ENCODE assay signal across 11 cellular contexts in genomic region chr4:3384771-3385701, GRCh38. TPM values are rescaled to one million over a fixed set of nuclear protein-coding genes. Genes with fewer than 3 reads are reported as not detected.
DNase-seq lines count a peak whose midpoint lies in the region; ATAC-seq, FAIRE-seq and TF ChIP-seq lines count a peak whose summit lies in the region.
"Had no signal": no experiment of that assay in that cellular context is flagged by ENCODE, and none has a peak within 500 bp of the region (broad histone marks: within the 10 kb centered on the region; RNA-seq: fewer than 3 reads in every experiment).

No MANE protein-coding gene starts in this region.

- no peak overlapping the region for H3K4me3 ChIP-seq in HCT116 (replicated peaks in 1 of 2; ENCODE audit: low read depth in 1 of 2, low read length in 2 of 2)
- peak overlapping the region in 1 of 4 donors; percentile 26 for H3K4me3 ChIP-seq in adrenal gland
- H3K4me3 ChIP-seq in keratinocyte (ENCODE audit: control insufficient read depth in 2 of 3, extremely low read depth in 1 of 3, insufficient read depth in 2 of 3, low read depth in 1 of 3, low read length in 3 of 3) = peak overlapping the region; percentile 67 to 95 (median 88)
- peak overlapping the region in 1 of 4 donors; percentile 21 for H3K4me3 ChIP-seq in sigmoid colon

- H3K9me1 ChIP-seq in keratinocyte (ENCODE audit: control insufficient read depth, extremely low read depth, insufficient read depth, low read length) = no peaks in the 10 kb centered on the region

- WGBS in adrenal gland, 4 donors = 73 to 87% (median 79%) methylated on average over 25 to 35 of the region's 35 CpGs
- WGBS in sigmoid colon, 2 donors = 59 to 74% methylated on average over 35 of the region's 35 CpGs

- ATAC-seq in HCT116 = peak; percentile 22; the same call in 1 of the 2 replicates
- ATAC-seq in HG02981 (IDR thresholded peaks at IDR 0.05; ENCODE audit: unreplicated experiment) = no peak

- BruUV-seq in HCT116 (replicated peaks; lab: Mats Ljungman, UMichigan) = no TSS peak

- H3K4me2 ChIP-seq in HCT116 (ENCODE audit: low read length) = no peak overlapping the region
- peak overlapping the region; percentile 98 for H3K4me2 ChIP-seq in keratinocyte (ENCODE audit: control insufficient read depth, extremely low read depth, insufficient read depth, low read depth, low read length)

- no peaks in the 10 kb centered on the region for H3K79me2 ChIP-seq in HCT116 (ENCODE audit: insufficient read depth, low read length)
- H3K79me2 ChIP-seq in keratinocyte (ENCODE audit: control insufficient read depth, insufficient read depth, low read length) = peaks cover 22% of the 10 kb centered on the region

- intact Hi-C loops in HCT116 (cut with micrococcal nuclease) = no loop called here
- intact Hi-C loops in adrenal gland (cut with DNase I) = no loop called here
- intact Hi-C loops in sigmoid colon (cut with DNase I) = no loop called here

- peaks cover 0 to 7% of the 10 kb centered on the region in 2 experiments; a peak in 1 of 4 replicates for H3K4me1 ChIP-seq in HCT116 (ENCODE audit: control insufficient read depth in 1 of 2, insufficient read depth in 2 of 2, low read length in 2 of 2)
- H3K4me1 ChIP-seq in adrenal gland (replicated peaks in 1 of 2) = peaks cover 4 to 12% of the 10 kb centered on the region in 2 donors
- H3K4me1 ChIP-seq in keratinocyte (ENCODE audit: control insufficient read depth, extremely low read depth, insufficient read depth, low read length) = peaks cover 46% of the 10 kb centered on the region
- peaks cover 0 to 33% (median 28%) of the 10 kb centered on the region in 4 donors for H3K4me1 ChIP-seq in sigmoid colon

- H4K20me1 ChIP-seq in HCT116 (ENCODE audit: insufficient read depth) (no peaks in the 10 kb centered on the region), keratinocyte (ENCODE audit: control insufficient read depth, extremely low read depth, insufficient read depth, low read length) (no peaks in the 10 kb centered on the region)

- no peaks in the 10 kb centered on the region for H3K36me3 ChIP-seq in HCT116 (ENCODE audit: control insufficient read depth in 1 of 2, insufficient read depth in 2 of 2, low read length in 2 of 2)
- H3K36me3 ChIP-seq in adrenal gland (replicated peaks in 1 of 2) = no peaks in the 10 kb centered on the region
- H3K36me3 ChIP-seq in keratinocyte (ENCODE audit: control insufficient read depth in 2 of 2, extremely low read depth in 1 of 2, insufficient read depth in 2 of 2, low read length in 2 of 2) = peaks cover 0 to 4% of the 10 kb centered on the region in 2 experiments
- no peaks in the 10 kb centered on the region for H3K36me3 ChIP-seq in sigmoid colon

- H2AFZ ChIP-seq in HCT116 (ENCODE audit: low read depth, low read length, poor library complexity, severe bottlenecking) (no peak overlapping the region), keratinocyte (ENCODE audit: control insufficient read depth, low read length) (peak overlapping the region; percentile 48)

- no peak for TF ChIP-seq RAD21 in HCT116 (IDR thresholded peaks at IDR 0.05; ENCODE audit: low read depth)

- DNase-seq in HCT116 (ENCODE audit: low read depth, low spot score) (no peak), adrenal gland (peak in 5 of 7 donors; percentile 58 to 67 (median 62)), keratinocyte (ENCODE audit: low read depth, low spot score) (peak; percentile 72), sigmoid colon (peak; percentile 75), cerebellar nuclear complex (lab: John Stamatoyannopoulos, UW) (no peak), NCI-H1694 treated with DMSO at 0.1 percent for 48 hours (lab: John Stamatoyannopoulos, UW) (no peak), NCI-H1105 (lab: John Stamatoyannopoulos, UW) (no peak)
- DNase-seq: NCI-H345; stimulated activated CD4-positive, alpha-beta T cell treated with anti-CD3 and anti-CD28 coated beads, Interleukin-2, amount 100 ng/mL, for 48 hours had no signal

- H3K27me3 ChIP-seq in HCT116 (ENCODE audit: insufficient read depth, low read length) (no peaks in the 10 kb centered on the region), adrenal gland (no peaks in the 10 kb centered on the region), keratinocyte (ENCODE audit: control insufficient read depth, extremely low read depth, insufficient read depth, low read length) (no peaks in the 10 kb centered on the region), sigmoid colon (no peaks in the 10 kb centered on the region)

- no peaks in the 10 kb centered on the region for H3K9me2 ChIP-seq in HCT116 (ENCODE audit: insufficient read depth)

- TF ChIP-seq EP300 in sigmoid colon (IDR thresholded peaks at IDR 0.05) = no peak

- peaks cover 2 to 8% of the 10 kb centered on the region in 2 experiments; a peak in 2 of 4 replicates for H3K9me3 ChIP-seq in HCT116 (ENCODE audit: control insufficient read depth in 1 of 2, insufficient read depth in 1 of 2, low read depth in 1 of 2, low read length in 2 of 2)
- H3K9me3 ChIP-seq in adrenal gland (replicated peaks in 1 of 3) = no peaks in the 10 kb centered on the region
- H3K9me3 ChIP-seq in keratinocyte (ENCODE audit: control insufficient read depth, low read depth, low read length) = no peaks in the 10 kb centered on the region
- peaks cover 0 to 3% (median 0%) of the 10 kb centered on the region in 4 donors for H3K9me3 ChIP-seq in sigmoid colon

- RAD21 ChIA-PET in HCT116 (lab: Charles Lee; ENCODE audit: low non-redundant PET in 1 of 2, low total read pairs in 2 of 2, uncharacterized antibody in 2 of 2, unreplicated experiment in 2 of 2) = no interaction called here

- CTCF ChIA-PET in HCT116 (lab: Charles Lee) = no interaction called here

- POLR2A ChIA-PET in HCT116 (lab: Charles Lee) = no interaction called here

- dilution Hi-C loops in keratinocyte (cut with MboI; ENCODE audit: extremely low pct_ligation_motif_present, low sequenced_read_pairs) = no loop called here

- TF ChIP-seq CTCF in HCT116 (IDR thresholded peaks at IDR 0.05 in 2 of 3, conservative IDR thresholded peaks at IDR 0.05 in 1 of 3; ENCODE audit: borderline replicate concordance in 1 of 3, insufficient read depth in 1 of 3, low read depth in 2 of 3, low read length in 2 of 3) = no peak
- no peak for TF ChIP-seq CTCF in adrenal gland (IDR thresholded peaks at IDR 0.05)
- TF ChIP-seq CTCF in keratinocyte (optimal IDR thresholded peaks at IDR 0.05 in 1 of 3, IDR thresholded peaks at IDR 0.05 in 1 of 3, conservative IDR thresholded peaks at IDR 0.05 in 1 of 3; ENCODE audit: extremely low read depth in 1 of 3, insufficient read depth in 2 of 3, low read length in 3 of 3) = no peak
- TF ChIP-seq CTCF in sigmoid colon (IDR thresholded peaks at IDR 0.05) = no peak

- TF ChIP-seq POLR2A in HCT116 (IDR thresholded peaks at IDR 0.05; ENCODE audit: borderline replicate concordance, extremely low read depth, insufficient read depth, insufficient read length) (no peak), adrenal gland (IDR thresholded peaks at IDR 0.05) (peak in 1 of 2 donors; percentile 15), sigmoid colon (IDR thresholded peaks at IDR 0.05) (no peak)

- no peak overlapping the region for H3K9ac ChIP-seq in HCT116 (ENCODE audit: low read length)
- peak overlapping the region; percentile 89 for H3K9ac ChIP-seq in keratinocyte (ENCODE audit: control insufficient read depth, extremely low read depth, insufficient read depth, low read length)

- H3K27ac ChIP-seq in HCT116 (ENCODE audit: low read depth, low read length) (no peak overlapping the region), adrenal gland (peak overlapping the region in 4 of 5 donors; percentile 50 to 89 (median 74)), keratinocyte (ENCODE audit: control insufficient read depth, insufficient read depth, low read length) (peak overlapping the region; percentile 95), sigmoid colon (peak overlapping the region; percentile 32 to 76 (median 46))

- peak; percentile 81 for FAIRE-seq in keratinocyte (lab: Jason Lieb, UNC)

TF ChIP-seq in HCT116, 20 proteins besides CTCF, POLR2A, EP300 and RAD21:
- no peak for TF ChIP-seq POLR2AphosphoS5 (IDR thresholded peaks at IDR 0.05; ENCODE audit: low read depth, low read length)
- no peak for TF ChIP-seq SIN3A (IDR thresholded peaks at IDR 0.05; ENCODE audit: low read depth)
- no peak for TF ChIP-seq ZFX (IDR thresholded peaks at IDR 0.05)
- TF ChIP-seq, protein P1, sequence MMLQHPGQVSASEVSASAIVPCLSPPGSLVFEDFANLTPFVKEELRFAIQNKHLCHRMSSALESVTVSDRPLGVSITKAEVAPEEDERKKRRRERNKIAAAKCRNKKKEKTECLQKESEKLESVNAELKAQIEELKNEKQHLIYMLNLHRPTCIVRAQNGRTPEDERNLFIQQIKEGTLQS (IDR thresholded peaks at IDR 0.05) = no peak
- no peak for TF ChIP-seq JUND (IDR thresholded peaks at IDR 0.05)
- no peak for TF ChIP-seq EZH2phosphoT487 (IDR thresholded peaks at IDR 0.05; ENCODE audit: borderline replicate concordance)
- TF ChIP-seq YY1 (IDR thresholded peaks at IDR 0.05; ENCODE audit: extremely low read depth, insufficient replicate concordance, low read depth, low read length) = no peak
- no peak for TF ChIP-seq ZNF274 (IDR thresholded peaks at IDR 0.05; ENCODE audit: low read depth, low read length)
- no peak for TF ChIP-seq CEBPB (IDR thresholded peaks at IDR 0.05; ENCODE audit: low read depth)
- no peak for TF ChIP-seq MAX (IDR thresholded peaks at IDR 0.05)
- TF ChIP-seq SP1 (IDR thresholded peaks at IDR 0.05; ENCODE audit: low read depth) = no peak
- TF ChIP-seq EGR1 (IDR thresholded peaks at IDR 0.05; ENCODE audit: low read depth) = no peak

RNA-seq across cellular contexts. Expression of gene HGFAC, which starts 56.7 kb away (rescaled TPM):
- total RNA-seq in HCT116 (2021; ENCODE audit: unreplicated experiment) (1.1 TPM), adrenal gland (under 1 TPM in 4 of 8 donors, not detected in 4; 0.12 to 0.51 (median 0.18) TPM), sigmoid colon (under 1 TPM; 0.33 to 0.55 (median 0.38) TPM)
- 0.14 and 0.59 TPM in 2 replicates for polyA plus RNA-seq in HCT116 (2012)
- polyA plus RNA-seq in adrenal gland (under 1 TPM in 2 of 3 donors, not detected in 1; 0.64 to 0.84 TPM), keratinocyte (not detected in 3 replicates), sigmoid colon (under 1 TPM in 1 of 3 donors, not detected in 2; 0.22 TPM)
- not detected for polyA plus RNA-seq in keratinocyte (2011; ENCODE audit: low read depth)
- polyA plus RNA-seq in keratinocyte (2011; cell fraction: cytosol; rRNA removed) = not detected in 2 replicates
- not detected in 2 replicates for polyA plus RNA-seq in keratinocyte (2011; cell fraction: nucleus; rRNA removed)
- not detected in 2 replicates for polyA plus RNA-seq in keratinocyte (2012; ENCODE audit: low replicate concordance)
- polyA minus RNA-seq in keratinocyte = not detected in 3 replicates
- polyA minus RNA-seq in keratinocyte (2011; cell fraction: cytosol; rRNA and poly(A)+ RNA removed) = not detected
- polyA minus RNA-seq in keratinocyte (2011; cell fraction: nucleus; rRNA and poly(A)+ RNA removed) = not detected in 2 replicates
- total RNA-seq: Daoy had no signal

Comparison
In these comparisons a context has a peak if more than half of its experiments do, and no peak if none do; other contexts are left out.
1. DNase-seq: peak in adrenal gland (5 of 7), keratinocyte (single experiment) and sigmoid colon (single experiment); none in HCT116 (single experiment), cerebellar nuclear complex (0 of 2), NCI-H1694 treated with DMSO at 0.1 percent for 48 hours (single experiment) and NCI-H1105 (single experiment).
2. H3K4me3 ChIP-seq: peak in keratinocyte (3 of 3); none in HCT116 (0 of 2).